ENCODE assay signal across 19 cellular contexts in the genomic region with DNA sequence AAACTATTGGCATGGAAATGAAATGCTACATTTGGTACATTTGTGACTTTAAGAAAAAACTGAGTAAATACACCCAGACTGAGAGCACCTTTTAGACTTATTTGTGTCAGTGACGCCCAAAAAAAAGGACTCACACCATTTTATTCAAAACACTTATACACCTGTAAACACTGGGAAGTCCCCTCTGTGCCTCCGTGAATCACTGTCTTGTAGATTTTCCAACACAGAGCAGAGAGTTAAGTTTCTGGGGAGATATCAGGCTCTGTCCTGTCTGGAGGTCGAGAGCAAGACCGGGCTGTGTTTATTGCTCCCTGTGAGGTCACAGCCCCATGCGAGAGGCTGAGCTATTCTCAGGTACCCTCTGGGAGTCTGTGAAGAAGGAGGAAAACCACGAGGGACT.
DNase-seq lines count a peak whose midpoint lies in the region; ATAC-seq and TF ChIP-seq lines count a peak whose summit lies in the region.
"Had no signal": no experiment of that assay in that cellular context is flagged by ENCODE, and none has a peak within 500 bp of the region (broad histone marks: within the 10 kb centered on the region; RNA-seq: fewer than 3 reads in every experiment).

No MANE protein-coding gene starts in this region.

- H3K9me2 ChIP-seq in OCI-LY1 (ENCODE audit: low read depth, low read length) = no peaks in the 10 kb centered on the region

- CTCF ChIA-PET in activated CD4-positive, alpha-beta T cell treated with anti-CD3 and anti-CD28 coated beads for 36 hours (lab: Charles Lee) = interaction anchor here (1.4 kb wide), 1 partner anchor 9 kb away, joined by 4 read pairs; no protein-coding TSS in a partner anchor

- no peak for TF ChIP-seq CTCF in OCI-LY1 (IDR thresholded peaks at IDR 0.05; ENCODE audit: low read length)
- no peak for TF ChIP-seq CTCF in BE2C (IDR thresholded peaks at IDR 0.05; ENCODE audit: low read depth, low read length)

- DNase-seq in activated CD4-positive, alpha-beta T cell treated with anti-CD3 and anti-CD28 coated beads for 36 hours = no peak
- no peak for DNase-seq in activated CD4-positive, alpha-beta T cell treated with anti-CD3 and anti-CD28 coated beads for 1 hour
- no peak for DNase-seq in central memory CD8-positive, alpha-beta T cell (ENCODE audit: low spot score in 2 of 2)
- no peak for DNase-seq in stimulated activated naive B cell treated with anti-CD40 and anti-IgM and Interleukin-4, amounts not matched to agents 10 μg/mL and 1 μg/mL and 100 μg/mL, for 72 hours
- DNase-seq in nucleus accumbens (lab: John Stamatoyannopoulos, UW) (no peak), SW 1271 (lab: John Stamatoyannopoulos, UW) (no peak), BE2C (no peak)
- DNase-seq: activated CD4-positive, alpha-beta T cell treated with anti-CD3 and anti-CD28 coated beads, Interleukin-2, amount 50 U/mL, for 4 hours; brain microvascular endothelial cell; colonic mucosa; left colon; NCI-H1105 treated with DMSO at 0.1 percent for 48 hours; NCI-H2081 treated with DMSO at 0.1 percent for 48 hours; NCI-H446; small intestine; stimulated activated CD4-positive, alpha-beta T cell treated with anti-CD3 and anti-CD28 coated beads, Interleukin-2, amount 100 ng/mL, for 48 hours had no signal

- POLR2A ChIA-PET in activated CD4-positive, alpha-beta T cell treated with anti-CD3 and anti-CD28 coated beads for 36 hours (lab: Charles Lee) = interaction anchor here (0.6 kb wide), 1 partner anchor 1425 kb away, joined by 7 read pairs; no protein-coding TSS in a partner anchor

- H3K4me1 Mint-ChIP-seq in activated CD4-positive, alpha-beta T cell treated with anti-CD3 and anti-CD28 coated beads for 36 hours = peaks cover 42% of the 10 kb centered on the region
- peaks cover 42% of the 10 kb centered on the region for H3K4me1 Mint-ChIP-seq in central memory CD8-positive, alpha-beta T cell
- H3K4me1 Mint-ChIP-seq in stimulated activated naive B cell treated with anti-CD40 and anti-IgM and Interleukin-4, amounts not matched to agents 10 μg/mL and 1 μg/mL and 100 μg/mL, for 72 hours = peaks cover 66 to 84% of the 10 kb centered on the region in 2 donors

- peak overlapping the region; percentile 81 for H3K27ac Mint-ChIP-seq in activated CD4-positive, alpha-beta T cell treated with anti-CD3 and anti-CD28 coated beads for 36 hours
- peak overlapping the region; percentile 62 for H3K27ac Mint-ChIP-seq in central memory CD8-positive, alpha-beta T cell (ENCODE audit: low read depth)
- H3K27ac Mint-ChIP-seq in stimulated activated naive B cell treated with anti-CD40 and anti-IgM and Interleukin-4, amounts not matched to agents 10 μg/mL and 1 μg/mL and 100 μg/mL, for 72 hours = peak overlapping the region; percentile 98
- H3K27ac Mint-ChIP-seq: type B pancreatic cell had no signal

- no peak for ATAC-seq in activated CD4-positive, alpha-beta T cell treated with anti-CD3 and anti-CD28 coated beads for 36 hours
- ATAC-seq in central memory CD8-positive, alpha-beta T cell (replicated peaks; ENCODE audit: extremely low read depth, poor library complexity, severe bottlenecking) = no peak
- ATAC-seq in stimulated activated naive B cell treated with anti-CD40 and anti-IgM and Interleukin-4, amounts not matched to agents 10 μg/mL and 1 μg/mL and 100 μg/mL, for 72 hours (replicated peaks) = peak; percentile 23 to 29

- H3K36me3 Mint-ChIP-seq in activated CD4-positive, alpha-beta T cell treated with anti-CD3 and anti-CD28 coated beads for 36 hours (ENCODE audit: low read depth) = peaks cover 2% of the 10 kb centered on the region
- peaks cover 20% of the 10 kb centered on the region for H3K36me3 Mint-ChIP-seq in central memory CD8-positive, alpha-beta T cell (ENCODE audit: insufficient read depth)
- H3K36me3 Mint-ChIP-seq in stimulated activated naive B cell treated with anti-CD40 and anti-IgM and Interleukin-4, amounts not matched to agents 10 μg/mL and 1 μg/mL and 100 μg/mL, for 72 hours = peaks cover 53 to 76% of the 10 kb centered on the region in 2 donors
- H3K36me3 Mint-ChIP-seq: type B pancreatic cell had no signal

- no peak overlapping the region for H3K4me3 Mint-ChIP-seq in activated CD4-positive, alpha-beta T cell treated with anti-CD3 and anti-CD28 coated beads for 36 hours
- H3K4me3 Mint-ChIP-seq in central memory CD8-positive, alpha-beta T cell = no peak overlapping the region
- peak overlapping the region; percentile 76 to 78 for H3K4me3 Mint-ChIP-seq in stimulated activated naive B cell treated with anti-CD40 and anti-IgM and Interleukin-4, amounts not matched to agents 10 μg/mL and 1 μg/mL and 100 μg/mL, for 72 hours
- H3K4me3 Mint-ChIP-seq: type B pancreatic cell had no signal

- H4K20me1 ChIP-seq in OCI-LY1 (ENCODE audit: insufficient read depth, low read length) = no peaks in the 10 kb centered on the region

- H3K9me3 ChIP-seq in OCI-LY1 (ENCODE audit: low read length) (no peaks in the 10 kb centered on the region), BE2C (no peaks in the 10 kb centered on the region)
- H3K9me3 ChIP-seq: colonic mucosa, prostate gland had no signal

- H3K27me3 ChIP-seq in OCI-LY1 (ENCODE audit: insufficient read depth, low read length) = no peaks in the 10 kb centered on the region
- H3K27me3 ChIP-seq in BE2C = no peaks in the 10 kb centered on the region
- H3K27me3 ChIP-seq: brain microvascular endothelial cell, colonic mucosa had no signal

- no peaks in the 10 kb centered on the region for H3K27me3 Mint-ChIP-seq in activated CD4-positive, alpha-beta T cell treated with anti-CD3 and anti-CD28 coated beads for 36 hours
- no peaks in the 10 kb centered on the region for H3K27me3 Mint-ChIP-seq in central memory CD8-positive, alpha-beta T cell
- H3K27me3 Mint-ChIP-seq in stimulated activated naive B cell treated with anti-CD40 and anti-IgM and Interleukin-4, amounts not matched to agents 10 μg/mL and 1 μg/mL and 100 μg/mL, for 72 hours = no peaks in the 10 kb centered on the region
- H3K27me3 Mint-ChIP-seq: type B pancreatic cell had no signal

- H3K9ac ChIP-seq in OCI-LY1 (ENCODE audit: low read length) = no peak overlapping the region

- no peaks in the 10 kb centered on the region for H3F3A ChIP-seq in OCI-LY1 (ENCODE audit: insufficient read depth, low read length)

- peaks cover 92% of the 10 kb centered on the region for H3K36me3 ChIP-seq in OCI-LY1 (ENCODE audit: insufficient read depth, low read length)
- no peaks in the 10 kb centered on the region for H3K36me3 ChIP-seq in BE2C
- H3K36me3 ChIP-seq: brain microvascular endothelial cell, colonic mucosa, prostate gland had no signal

- peak overlapping the region; percentile 1 for H3K27ac ChIP-seq in OCI-LY1 (ENCODE audit: low read depth, low read length, poor library complexity, severe bottlenecking)
- H3K27ac ChIP-seq: brain microvascular endothelial cell, colonic mucosa, prostate gland had no signal

- H3K4me1 ChIP-seq in OCI-LY1 (ENCODE audit: insufficient read depth, low read length, severe bottlenecking) (peaks cover 25% of the 10 kb centered on the region), BE2C (no peaks in the 10 kb centered on the region)
- H3K4me1 ChIP-seq: colonic mucosa, prostate gland had no signal

- no peaks in the 10 kb centered on the region for H3K9me3 Mint-ChIP-seq in activated CD4-positive, alpha-beta T cell treated with anti-CD3 and anti-CD28 coated beads for 36 hours (ENCODE audit: low read depth)
- no peaks in the 10 kb centered on the region for H3K9me3 Mint-ChIP-seq in central memory CD8-positive, alpha-beta T cell
- peaks cover 0 to 2% of the 10 kb centered on the region in 2 donors for H3K9me3 Mint-ChIP-seq in stimulated activated naive B cell treated with anti-CD40 and anti-IgM and Interleukin-4, amounts not matched to agents 10 μg/mL and 1 μg/mL and 100 μg/mL, for 72 hours
- H3K9me3 Mint-ChIP-seq: type B pancreatic cell had no signal

- no peak overlapping the region for H2AFZ ChIP-seq in OCI-LY1 (ENCODE audit: low read length)

- intact Hi-C loops in activated CD4-positive, alpha-beta T cell treated with anti-CD3 and anti-CD28 coated beads for 36 hours (cut with DNase I, micrococcal nuclease) = no loop called here

- no peaks in the 10 kb centered on the region for H3K79me2 ChIP-seq in OCI-LY1 (ENCODE audit: insufficient read depth, low read length)

- H3K4me3 ChIP-seq in OCI-LY1 (ENCODE audit: low read depth, low read length, poor library complexity, severe bottlenecking) (no peak overlapping the region), BE2C (ENCODE audit: low read depth, low read length) (no peak overlapping the region)
- H3K4me3 ChIP-seq: colonic mucosa, prostate gland had no signal

- no peak overlapping the region for H3K4me2 ChIP-seq in OCI-LY1 (ENCODE audit: low read length)

Comparison
In these comparisons a context has a peak if more than half of its experiments do, and no peak if none do; other contexts are left out.
1. ATAC-seq: peak in stimulated activated naive B cell treated with anti-CD40 and anti-IgM and Interleukin-4, amounts not matched to agents 10 μg/mL and 1 μg/mL and 100 μg/mL, for 72 hours (2 of 2); none in activated CD4-positive, alpha-beta T cell treated with anti-CD3 and anti-CD28 coated beads for 36 hours (single experiment) and central memory CD8-positive, alpha-beta T cell (single experiment).
2. H3K4me3 Mint-ChIP-seq: peak in stimulated activated naive B cell treated with anti-CD40 and anti-IgM and Interleukin-4, amounts not matched to agents 10 μg/mL and 1 μg/mL and 100 μg/mL, for 72 hours (2 of 2); none in activated CD4-positive, alpha-beta T cell treated with anti-CD3 and anti-CD28 coated beads for 36 hours (single experiment) and central memory CD8-positive, alpha-beta T cell (single experiment).
3. Peak in every context shown above with its lines, with median percentiles within 50 percentile points of each other: H3K27ac Mint-ChIP-seq.